In the genomic region with DNA sequence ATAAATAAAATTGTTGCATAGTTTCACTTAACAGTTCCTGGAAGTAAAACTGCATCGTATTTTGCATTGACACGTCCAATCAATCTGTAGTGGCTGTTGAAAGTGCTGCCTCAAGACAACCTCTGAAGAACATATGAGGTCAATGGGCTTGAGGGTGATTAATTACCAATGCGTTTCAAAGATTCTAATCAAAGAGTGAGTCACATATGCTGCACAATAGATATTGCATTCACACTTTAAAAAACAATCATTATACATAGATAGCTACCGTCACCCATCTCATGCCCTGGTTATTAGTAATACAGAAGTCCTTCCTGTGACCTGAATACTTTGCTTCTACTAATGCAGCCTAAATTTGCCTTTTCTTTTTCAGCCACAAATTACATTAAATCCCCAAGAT, we compare ENCODE assay signal across 19 cellular contexts.
DNase-seq lines count a peak whose midpoint lies in the region; ATAC-seq, FAIRE-seq and TF ChIP-seq lines count a peak whose summit lies in the region.
"Had no signal": no experiment of that assay in that cellular context is flagged by ENCODE, and none has a peak within 500 bp of the region (broad histone marks: within the 10 kb centered on the region; RNA-seq: fewer than 3 reads in every experiment).

No MANE protein-coding gene starts in this region.

- DNase-seq in mammary epithelial cell, result peak; percentile 1
- DNase-seq in breast epithelium (ENCODE audit: low spot score in 2 of 2), result no peak
- peak; percentile 21 for DNase-seq in epithelial cell of esophagus (ENCODE audit: low read depth)
- peak; percentile 7 for DNase-seq in mesenchymal stem cell
- DNase-seq in testis, result no peak
- DNase-seq in osteocyte (ENCODE audit: extremely low spot score, unreplicated experiment), result no peak
- no peak for DNase-seq in D721Med (ENCODE audit: insufficient read length, low spot score)
- DNase-seq: AML-193; Caco-2; CD8-positive, alpha-beta memory T cell; GM23248; IMR-90 had no signal

- H3K9me3 ChIP-seq in mammary epithelial cell (replicated peaks; ENCODE audit: insufficient read depth, low read length) (no peaks in the 10 kb centered on the region), breast epithelium (no peaks in the 10 kb centered on the region), mesenchymal stem cell (ENCODE audit: control insufficient read depth, low read length) (no peaks in the 10 kb centered on the region), testis (no peaks in the 10 kb centered on the region)
- H3K9me3 ChIP-seq: BLaER1, Caco-2 had no signal

- no peak overlapping the region for H2BK120ac ChIP-seq in mesenchymal stem cell (ENCODE audit: low read depth, low read length)

- no peaks in the 10 kb centered on the region for H4K20me1 ChIP-seq in mammary epithelial cell (ENCODE audit: insufficient read depth, low read length)
- H4K20me1 ChIP-seq: BLaER1 had no signal

- dilution Hi-C loops in mammary epithelial cell (cut with HindIII; ENCODE audit: low sequenced_read_pairs), result loop anchor here (10.0 kb wide), 1 partner anchor 166 kb away; no protein-coding TSS in a partner anchor

- H3K79me1 ChIP-seq in mesenchymal stem cell (replicated peaks; ENCODE audit: low read length, poor library complexity, severe bottlenecking), result no peaks in the 10 kb centered on the region

- H3K27me3 ChIP-seq in mammary epithelial cell (ENCODE audit: insufficient read depth, low read length) (no peaks in the 10 kb centered on the region), breast epithelium (no peaks in the 10 kb centered on the region), mesenchymal stem cell (ENCODE audit: control insufficient read depth in 1 of 2, insufficient read depth in 1 of 2, low read length in 2 of 2) (no peaks in the 10 kb centered on the region), testis (no peaks in the 10 kb centered on the region)
- H3K27me3 ChIP-seq: BLaER1 had no signal

- no peaks in the 10 kb centered on the region for H3K27me3 Mint-ChIP-seq in osteocyte (ENCODE audit: unreplicated experiment)
- H3K27me3 Mint-ChIP-seq: CD8-positive, alpha-beta memory T cell had no signal

- no peak overlapping the region for H3K14ac ChIP-seq in mesenchymal stem cell (ENCODE audit: low read length in 2 of 2)

- no peak overlapping the region for H3K4me3 ChIP-seq in mammary epithelial cell (replicated peaks in 1 of 3; ENCODE audit: insufficient read depth in 1 of 3, low read depth in 2 of 3, low read length in 3 of 3)
- H3K4me3 ChIP-seq in breast epithelium, result no peak overlapping the region
- no peak overlapping the region for H3K4me3 ChIP-seq in epithelial cell of esophagus (ENCODE audit: low read length)
- no peak overlapping the region for H3K4me3 ChIP-seq in mesenchymal stem cell (ENCODE audit: insufficient read depth in 1 of 2, low read depth in 1 of 2, low read length in 2 of 2)
- H3K4me3 ChIP-seq in testis, result no peak overlapping the region
- H3K4me3 ChIP-seq: BLaER1, GM12878, GM23248 had no signal

- H3K27ac Mint-ChIP-seq in osteocyte (ENCODE audit: unreplicated experiment), result no peak overlapping the region
- H3K27ac Mint-ChIP-seq: CD8-positive, alpha-beta memory T cell had no signal

- in situ Hi-C loops in mammary epithelial cell (cut with MboI; ENCODE audit: low sequenced_read_pairs in 2 of 2), result no loop called here

- H3K9ac ChIP-seq in mammary epithelial cell (ENCODE audit: insufficient read depth, low read length), result no peak overlapping the region
- no peak overlapping the region for H3K9ac ChIP-seq in mesenchymal stem cell (ENCODE audit: low read length)
- H3K9ac ChIP-seq: BLaER1, GM23248 had no signal

- H3K36me3 ChIP-seq in mammary epithelial cell (ENCODE audit: insufficient read depth, low read length), result no peaks in the 10 kb centered on the region
- no peaks in the 10 kb centered on the region for H3K36me3 ChIP-seq in breast epithelium
- no peaks in the 10 kb centered on the region for H3K36me3 ChIP-seq in mesenchymal stem cell (ENCODE audit: control insufficient read depth in 1 of 2, insufficient read depth in 2 of 2, low read depth in 1 of 2, low read length in 2 of 2)
- no peaks in the 10 kb centered on the region for H3K36me3 ChIP-seq in testis (ENCODE audit: low read depth, missing control alignments)
- H3K36me3 ChIP-seq: BLaER1 had no signal

- H4K91ac ChIP-seq in mesenchymal stem cell (ENCODE audit: low read length), result no peak overlapping the region

- CTCF ChIA-PET in mammary epithelial cell (lab: Charles Lee; ENCODE audit: low non-redundant PET), result no interaction called here

- no peak overlapping the region for H3K23ac ChIP-seq in mesenchymal stem cell (ENCODE audit: low read length in 2 of 2)

- no peak overlapping the region for H3K4me3 Mint-ChIP-seq in osteocyte (ENCODE audit: unreplicated experiment)
- H3K4me3 Mint-ChIP-seq: CD8-positive, alpha-beta memory T cell had no signal

- no peak overlapping the region for H2BK5ac ChIP-seq in mesenchymal stem cell (ENCODE audit: low read depth, low read length, poor library complexity, severe bottlenecking)

- H3K4me2 ChIP-seq in mammary epithelial cell (ENCODE audit: insufficient read depth, low read depth, low read length) (no peak overlapping the region), mesenchymal stem cell (ENCODE audit: low read length, poor library complexity, severe bottlenecking) (no peak overlapping the region)
- H3K4me2 ChIP-seq: BLaER1 had no signal

- H3K36me3 Mint-ChIP-seq in osteocyte (ENCODE audit: unreplicated experiment), result no peaks in the 10 kb centered on the region
- H3K36me3 Mint-ChIP-seq: CD8-positive, alpha-beta memory T cell had no signal

- BruUV-seq in mammary epithelial cell (replicated peaks; lab: Mats Ljungman, UMichigan), result no TSS peak

- H2BK15ac ChIP-seq in mesenchymal stem cell (ENCODE audit: low read depth, poor library complexity, severe bottlenecking), result no peak overlapping the region

- no peak for FAIRE-seq in D721Med (lab: Jason Lieb, UNC)
- FAIRE-seq: GM12878, GM18507, H54 had no signal

- H3K4me1 ChIP-seq in mammary epithelial cell (ENCODE audit: insufficient read depth, low read length) (no peaks in the 10 kb centered on the region), breast epithelium (no peaks in the 10 kb centered on the region), mesenchymal stem cell (ENCODE audit: control insufficient read depth, insufficient read depth, low read depth, low read length) (no peaks in the 10 kb centered on the region), testis (no peaks in the 10 kb centered on the region)
- H3K4me1 ChIP-seq: BLaER1, Caco-2 had no signal

- H3K79me2 ChIP-seq in mammary epithelial cell (ENCODE audit: insufficient read depth, low read length), result no peaks in the 10 kb centered on the region

- TF ChIP-seq POLR2A in breast epithelium (IDR thresholded peaks at IDR 0.05) (no peak), testis (IDR thresholded peaks at IDR 0.05) (no peak)

- ATAC-seq in GM18870 (IDR thresholded peaks at IDR 0.05; ENCODE audit: unreplicated experiment), result no peak
- ATAC-seq: GM12878, HCT116 had no signal

- H2BK12ac ChIP-seq in mesenchymal stem cell (ENCODE audit: low read length in 2 of 2), result no peak overlapping the region

- no peak overlapping the region for H3K18ac ChIP-seq in mesenchymal stem cell (ENCODE audit: low read depth in 1 of 2, low read length in 2 of 2)

- no peak overlapping the region for H4K8ac ChIP-seq in mesenchymal stem cell (ENCODE audit: low read length)

- intact Hi-C loops in mammary epithelial cell (cut with micrococcal nuclease), result no loop called here
- intact Hi-C loops in breast epithelium (cut with DNase I; ENCODE audit: low total_unique reads), result no loop called here
- intact Hi-C loops in testis (cut with DNase I; ENCODE audit: low total_unique reads), result no loop called here

- no peak overlapping the region for H2AK5ac ChIP-seq in mesenchymal stem cell (ENCODE audit: low read length, severe bottlenecking)

- TF ChIP-seq CTCF in mammary epithelial cell (conservative IDR thresholded peaks at IDR 0.05 in 1 of 2, IDR thresholded peaks at IDR 0.05 in 1 of 2; ENCODE audit: extremely low read depth in 1 of 2, insufficient read depth in 1 of 2, low read depth in 1 of 2, low read length in 2 of 2) (no peak), breast epithelium (IDR thresholded peaks at IDR 0.05) (no peak), epithelial cell of esophagus (IDR thresholded peaks at IDR 0.05; ENCODE audit: insufficient read depth, low read depth, low read length, missing control alignments) (no peak), testis (IDR thresholded peaks at IDR 0.05) (no peak), osteocyte (IDR thresholded peaks at IDR 0.05) (no peak), D721Med (IDR thresholded peaks at IDR 0.05; ENCODE audit: insufficient read depth, missing control alignments) (no peak)

- no peaks in the 10 kb centered on the region for H3K9me3 Mint-ChIP-seq in osteocyte (ENCODE audit: unreplicated experiment)

- 69% methylated on average over 4 of the region's 4 CpGs for WGBS in mammary epithelial cell (ENCODE audit: low coverage, missing lambda C conversion rate)
- 61% methylated on average over 4 of the region's 4 CpGs for WGBS in mesenchymal stem cell
- 82% methylated on average over 4 of the region's 4 CpGs for WGBS in testis, 2 donors

- H3K27ac ChIP-seq in mammary epithelial cell (ENCODE audit: insufficient read depth, low read depth, low read length) (no peak overlapping the region), breast epithelium (no peak overlapping the region), mesenchymal stem cell (ENCODE audit: low read length, poor library complexity, severe bottlenecking) (no peak overlapping the region), testis (no peak overlapping the region)
- H3K27ac ChIP-seq: 22Rv1, BLaER1, GM23248 had no signal

- H3K4ac ChIP-seq in mesenchymal stem cell (ENCODE audit: low read depth in 1 of 2, low read length in 2 of 2), result no peak overlapping the region

- H3K4me1 Mint-ChIP-seq in osteocyte (ENCODE audit: unreplicated experiment), result no peaks in the 10 kb centered on the region
- H3K4me1 Mint-ChIP-seq: CD8-positive, alpha-beta memory T cell had no signal

- H2AFZ ChIP-seq in mammary epithelial cell (ENCODE audit: low read depth, low read length), result no peak overlapping the region
- no peak overlapping the region for H2AFZ ChIP-seq in mesenchymal stem cell (ENCODE audit: low read depth, low read length)
- H2AFZ ChIP-seq: GM23248 had no signal

Comparison
In these comparisons a context has a peak if more than half of its experiments do, and no peak if none do; other contexts are left out.
1. DNase-seq: peak in mammary epithelial cell (single experiment), epithelial cell of esophagus (single experiment) and mesenchymal stem cell (single experiment); none in breast epithelium (0 of 2), testis (single experiment), osteocyte (single experiment) and D721Med (single experiment).